Comparison of ENCODE assay signal across 31 cellular contexts in genomic region chr11:90646706-90647105, GRCh38.
"Had no signal": no experiment of that assay in that cellular context is flagged by ENCODE, and none has a peak within 500 bp of the region (broad histone marks: within the 10 kb centered on the region; RNA-seq: fewer than 3 reads in every experiment).

No MANE protein-coding gene starts in this region.

- H3K27ac ChIP-seq: body of pancreas, cardiac muscle cell, Peyer's patch, SJSA1 had no signal

- ATAC-seq: activated CD8-positive, alpha-beta memory T cell treated with anti-CD3 and anti-CD28 coated beads, Interleukin-2, amount 10 ng/mL, durations not matched to agents 7 days and 5 days; body of pancreas; WTC11 had no signal

- H3K4me1 Mint-ChIP-seq: activated CD4-positive, alpha-beta T cell treated with anti-CD3 and anti-CD28 coated beads, Interleukin-2, amount 10 ng/mL, durations not matched to agents 24 days and 14 days; activated CD8-positive, alpha-beta memory T cell treated with anti-CD3 and anti-CD28 coated beads, Interleukin-2, amount 10 ng/mL, durations not matched to agents 7 days and 5 days; activated naive CD4-positive, alpha-beta T cell treated with anti-CD3 and anti-CD28 coated beads, Interleukin-2, amount 50 U/mL, for 24 hours; WTC11 had no signal

- H3K4me3 Mint-ChIP-seq: activated CD4-positive, alpha-beta T cell treated with anti-CD3 and anti-CD28 coated beads, Interleukin-2, amount 10 ng/mL, durations not matched to agents 24 days and 14 days; activated CD8-positive, alpha-beta memory T cell treated with anti-CD3 and anti-CD28 coated beads, Interleukin-2, amount 10 ng/mL, durations not matched to agents 7 days and 5 days; activated naive CD4-positive, alpha-beta T cell treated with anti-CD3 and anti-CD28 coated beads, Interleukin-2, amount 50 U/mL, for 24 hours; activated T-cell treated with anti-CD3 and anti-CD28 coated beads, Interleukin-2, amount 50 U/mL, for 24 hours; activated T-helper 1 cell treated with anti-CD3 and anti-CD28 coated beads, Interleukin-12 subunit alpha, Interleukin-12 subunit beta, Interleukin-2, Interleukin-4 antibody, amounts not matched to agents 30 ng/mL and 10 ng/mL and 1 ng/mL, durations not matched to agents 14 hours and 24 hours and 36 hours; T-helper 1 cell treated with Interleukin-12 subunit alpha and Interleukin-12 subunit beta and Interleukin-4 antibody, amounts not matched to agents 30 μg/mL and 1 μg/mL, for 36 hours; WTC11 had no signal

- H3K4me1 ChIP-seq: body of pancreas, Peyer's patch, SJSA1 had no signal

- H3K27me3 Mint-ChIP-seq: activated CD4-positive, alpha-beta T cell treated with anti-CD3 and anti-CD28 coated beads, Interleukin-2, amount 10 ng/mL, durations not matched to agents 24 days and 14 days; activated CD8-positive, alpha-beta memory T cell treated with anti-CD3 and anti-CD28 coated beads, Interleukin-2, amount 10 ng/mL, durations not matched to agents 7 days and 5 days; activated naive CD4-positive, alpha-beta T cell treated with anti-CD3 and anti-CD28 coated beads, Interleukin-2, amount 50 U/mL, for 24 hours; activated T-cell treated with anti-CD3 and anti-CD28 coated beads, Interleukin-2, amount 50 U/mL, for 24 hours had no signal

- H3K27me3 ChIP-seq: body of pancreas, cardiac muscle cell, MG63, Peyer's patch, SJSA1 had no signal

- H3K36me3 ChIP-seq: cardiac muscle cell, MG63, Peyer's patch, SJSA1 had no signal

- H3K9me3 Mint-ChIP-seq: activated CD4-positive, alpha-beta T cell treated with anti-CD3 and anti-CD28 coated beads, Interleukin-2, amount 10 ng/mL, durations not matched to agents 24 days and 14 days; activated T-helper 1 cell treated with anti-CD3 and anti-CD28 coated beads, Interleukin-12 subunit alpha, Interleukin-12 subunit beta, Interleukin-2, Interleukin-4 antibody, amounts not matched to agents 30 ng/mL and 10 ng/mL and 1 ng/mL, durations not matched to agents 14 hours and 24 hours and 36 hours; T-helper 1 cell treated with Interleukin-12 subunit alpha and Interleukin-12 subunit beta and Interleukin-4 antibody, amounts not matched to agents 30 μg/mL and 1 μg/mL, for 36 hours; WTC11 had no signal

- H3K36me3 Mint-ChIP-seq: activated CD8-positive, alpha-beta memory T cell treated with anti-CD3 and anti-CD28 coated beads, Interleukin-2, amount 10 ng/mL, durations not matched to agents 7 days and 5 days; activated naive CD4-positive, alpha-beta T cell treated with anti-CD3 and anti-CD28 coated beads, Interleukin-2, amount 50 U/mL, for 24 hours; WTC11 had no signal

- H3K9me3 ChIP-seq: body of pancreas, MG63, Peyer's patch, SJSA1 had no signal

- DNase-seq: activated CD4-positive, alpha-beta T cell treated with anti-CD3 and anti-CD28 coated beads for 1 hour; activated CD4-positive, alpha-beta T cell treated with anti-CD3 and anti-CD28 coated beads, Interleukin-2, amount 10 ng/mL, durations not matched to agents 24 days and 14 days; activated CD4-positive, alpha-beta T cell treated with anti-CD3 and anti-CD28 coated beads, Interleukin-2, amount 50 U/mL, for 48 hours; activated CD8-positive, alpha-beta memory T cell treated with anti-CD3 and anti-CD28 coated beads, Interleukin-2, amount 10 ng/mL, durations not matched to agents 7 days and 5 days; activated effector memory CD4-positive, alpha-beta T cell treated with Interleukin-2 at 50 U/mL for 16 hours; activated naive CD4-positive, alpha-beta T cell; activated T-cell treated with anti-CD3 and anti-CD28 coated beads, Interleukin-2, amount 50 U/mL, for 24 hours; aorta; body of pancreas; cerebellar nuclear complex; MG63; MV-4-11; NCI-H1092 treated with DMSO at 0.1 percent for 48 hours; NCI-H1417 treated with DMSO at 0.1 percent for 48 hours; NCI-H1694; NCI-H2029; NCI-H2107; NCI-H2171 treated with DMSO at 0.1 percent for 48 hours; NCI-H345; NCI-H510A; NCI-H526 treated with DMSO at 0.1 percent for 48 hours; NCI-H82; OCI-M1; Peyer's patch; SHP77 had no signal

- H3K4me3 ChIP-seq: body of pancreas, cardiac muscle cell, MG63, Peyer's patch, SJSA1 had no signal

- H3K27ac Mint-ChIP-seq: activated CD4-positive, alpha-beta T cell treated with anti-CD3 and anti-CD28 coated beads, Interleukin-2, amount 10 ng/mL, durations not matched to agents 24 days and 14 days; activated CD8-positive, alpha-beta memory T cell treated with anti-CD3 and anti-CD28 coated beads, Interleukin-2, amount 10 ng/mL, durations not matched to agents 7 days and 5 days; activated naive CD4-positive, alpha-beta T cell treated with anti-CD3 and anti-CD28 coated beads, Interleukin-2, amount 50 U/mL, for 24 hours; activated T-cell treated with anti-CD3 and anti-CD28 coated beads, Interleukin-2, amount 50 U/mL, for 24 hours; activated T-helper 1 cell treated with anti-CD3 and anti-CD28 coated beads, Interleukin-12 subunit alpha, Interleukin-12 subunit beta, Interleukin-2, Interleukin-4 antibody, amounts not matched to agents 30 ng/mL and 10 ng/mL and 1 ng/mL, durations not matched to agents 14 hours and 24 hours and 36 hours; T-helper 1 cell treated with Interleukin-12 subunit alpha and Interleukin-12 subunit beta and Interleukin-4 antibody, amounts not matched to agents 30 μg/mL and 1 μg/mL, for 36 hours; WTC11 had no signal
